ENCODE assay signal across 8 cellular contexts in genomic region chr9:99162759-99163364, GRCh38. TPM values are rescaled to one million over a fixed set of nuclear protein-coding genes. Genes with fewer than 3 reads are reported as not detected.
A peak's percentile ranks its signal among the peaks of the same experiment; 100 is the strongest.
DNase-seq lines count a peak whose midpoint lies in the region; ATAC-seq and TF ChIP-seq lines count a peak whose summit lies in the region.

No MANE protein-coding gene starts in this region.

- peak; percentile 61 for DNase-seq in COLO829 (ENCODE audit: low spot score)
- DNase-seq in NCI-H774 (lab: John Stamatoyannopoulos, UW): peak; percentile 24
- DNase-seq in dorsolateral prefrontal cortex: no peak
- DNase-seq in GM19238 (ENCODE audit: insufficient read length, low spot score): no peak

- TF ChIP-seq CTCF in dorsolateral prefrontal cortex (IDR thresholded peaks at IDR 0.05 in 54 of 56, conservative IDR thresholded peaks at IDR 0.05 in 2 of 56; ENCODE audit: low read depth in 1 of 56, partially characterized antibody in 56 of 56) (peak; percentile 40 to 86 (median 72)), nephron (IDR thresholded peaks at IDR 0.05; ENCODE audit: unreplicated experiment in 3 of 3) (peak; percentile 65 to 80 (median 73))

- ATAC-seq in GM21786 (IDR thresholded peaks at IDR 0.05; ENCODE audit: unreplicated experiment) (peak; percentile 51), GM18505 (IDR thresholded peaks at IDR 0.05; ENCODE audit: unreplicated experiment) (no peak), HG03460 (IDR thresholded peaks at IDR 0.05; ENCODE audit: unreplicated experiment) (no peak)

- no peaks in the 10 kb centered on the region for H3K9me3 Mint-ChIP-seq in nephron

- no peak overlapping the region for H3K4me3 ChIP-seq in dorsolateral prefrontal cortex

- H3K27ac ChIP-seq in dorsolateral prefrontal cortex: no peak overlapping the region

- peaks cover 0 to 8% (median 0%) of the 10 kb centered on the region in 45 donors for H3K27me3 ChIP-seq in dorsolateral prefrontal cortex

- peaks cover 21% of the 10 kb centered on the region for H3K27me3 Mint-ChIP-seq in nephron (ENCODE audit: low read depth)

- no peaks in the 10 kb centered on the region for H3K4me1 Mint-ChIP-seq in nephron

- H3K27ac Mint-ChIP-seq in nephron: no peak overlapping the region

- TF ChIP-seq POLR2A in GM18505 (IDR thresholded peaks at IDR 0.05; ENCODE audit: borderline replicate concordance, extremely low read depth, insufficient read depth, insufficient read length): no peak

- no peak overlapping the region for H3K4me3 Mint-ChIP-seq in nephron

- intact Hi-C loops in dorsolateral prefrontal cortex (cut with DNase I): no loop called here

- no peaks in the 10 kb centered on the region for H3K36me3 Mint-ChIP-seq in nephron (ENCODE audit: low read depth)

RNA-seq across cellular contexts. Expression of gene TGFBR1, which starts 57.9 kb away (rescaled TPM):
- 10 to 100 TPM in 119 of 120 experiments, 1 to 10 TPM in 1; 9.7 to 58.1 (median 21.3) TPM for total RNA-seq in dorsolateral prefrontal cortex

RNA-seq across cellular contexts. Expression of gene ALG2, which starts 58.9 kb away (rescaled TPM):
- 10 to 100 TPM; 11.4 to 25.3 (median 18.2) TPM for total RNA-seq in dorsolateral prefrontal cortex

RNA-seq across cellular contexts. Expression of gene SEC61B, which starts 59.2 kb away (rescaled TPM):
- 10 to 100 TPM; 25.3 to 59.2 (median 38.7) TPM for total RNA-seq in dorsolateral prefrontal cortex

Comparison
In these comparisons a context has a peak if more than half of its experiments do, and no peak if none do; other contexts are left out.
1. DNase-seq: peak in COLO829 (single experiment) and NCI-H774 (single experiment); none in dorsolateral prefrontal cortex (0 of 10) and GM19238 (single experiment).